8 cellular contexts compared by ENCODE assay signal in genomic region chr20:33561981-33562601, GRCh38.
A peak's percentile ranks its signal among the peaks of the same experiment; 100 is the strongest.
DNase-seq lines count a peak whose midpoint lies in the region; ATAC-seq and TF ChIP-seq lines count a peak whose summit lies in the region.

No MANE protein-coding gene starts in this region.

- H3K9me3 ChIP-seq in A673 (ENCODE audit: low read depth, low read length, poor library complexity, severe bottlenecking) (no peaks in the 10 kb centered on the region), esophagus squamous epithelium (no peaks in the 10 kb centered on the region)

- peaks cover 15% of the 10 kb centered on the region for H3K4me1 ChIP-seq in A673 (ENCODE audit: insufficient read depth, low read length, poor library complexity, severe bottlenecking)
- H3K4me1 ChIP-seq in esophagus squamous epithelium, result peaks cover 9 to 58% (median 13%) of the 10 kb centered on the region in 3 donors

- H3K36me3 Mint-ChIP-seq in nephron progenitor cell (ENCODE audit: low read depth), result peaks cover 25% of the 10 kb centered on the region

- intact Hi-C loops in A673 (cut with micrococcal nuclease; ENCODE audit: unreplicated experiment), result no loop called here
- intact Hi-C loops in esophagus squamous epithelium (cut with DNase I), result no loop called here

- ATAC-seq in HG03432 (IDR thresholded peaks at IDR 0.05; ENCODE audit: unreplicated experiment) (no peak), HG03378 (IDR thresholded peaks at IDR 0.05; ENCODE audit: unreplicated experiment) (no peak), GM21381 (IDR thresholded peaks at IDR 0.05; ENCODE audit: unreplicated experiment) (no peak)

- H3K4me1 Mint-ChIP-seq in nephron progenitor cell, result peaks cover 16% of the 10 kb centered on the region

- POLR2A ChIA-PET in A673 (lab: Charles Lee; ENCODE audit: low non-redundant PET), result interaction anchor here (0.5 kb wide), 1 partner anchor 551 kb away, joined by 3 read pairs; no protein-coding TSS in a partner anchor
- POLR2A ChIA-PET in RWPE1 (lab: Yijun Ruan, JAX; ENCODE audit: low non-redundant PET), result interaction anchor here (0.6 kb wide), 1 partner anchor 75 kb away, joined by 7 read pairs; no protein-coding TSS in a partner anchor

- H3K27ac Mint-ChIP-seq in nephron progenitor cell, result peak overlapping the region; percentile 52

- H3K27ac ChIP-seq in A673 (ENCODE audit: low read depth, low read length, poor library complexity, severe bottlenecking) (peak overlapping the region; percentile 6), RWPE1 (peak overlapping the region; percentile 66), esophagus squamous epithelium (peak overlapping the region; percentile 7 to 77 (median 54))

- H3K27me3 ChIP-seq in A673 (replicated peaks; ENCODE audit: insufficient read depth, low read depth, low read length, poor library complexity), result no peaks in the 10 kb centered on the region
- H3K27me3 ChIP-seq in esophagus squamous epithelium, result no peaks in the 10 kb centered on the region

- peaks cover 6% of the 10 kb centered on the region for H3K9me3 Mint-ChIP-seq in nephron progenitor cell

- H3K4me3 ChIP-seq in A673 (ENCODE audit: low read depth, low read length, poor library complexity, severe bottlenecking), result no peak overlapping the region
- peak overlapping the region; percentile 44 for H3K4me3 ChIP-seq in LNCaP clone FGC (ENCODE audit: low read depth, low read length)
- H3K4me3 ChIP-seq in esophagus squamous epithelium, result peak overlapping the region in 3 of 4 donors; percentile 7 to 19 (median 15)

- TF ChIP-seq CTCF in A673 (conservative IDR thresholded peaks at IDR 0.05; ENCODE audit: low read depth, low read length), result no peak
- TF ChIP-seq CTCF in LNCaP clone FGC (IDR thresholded peaks at IDR 0.05; ENCODE audit: control insufficient read depth, extremely low read depth, insufficient read depth), result no peak
- no peak for TF ChIP-seq CTCF in RWPE1 (conservative IDR thresholded peaks at IDR 0.05; ENCODE audit: low read depth)
- TF ChIP-seq CTCF in esophagus squamous epithelium (IDR thresholded peaks at IDR 0.05), result no peak
- TF ChIP-seq CTCF in nephron progenitor cell (IDR thresholded peaks at IDR 0.05), result no peak

- CTCF ChIA-PET in A673 (lab: Charles Lee) (no interaction called here), RWPE1 (lab: Yijun Ruan, JAX) (interaction anchor here (0.6 to 1.3 kb wide), 3 partner anchors 14 to 91 kb away, joined by 3 read pairs; no protein-coding TSS in a partner anchor)

- TF ChIP-seq POLR2A in esophagus squamous epithelium (IDR thresholded peaks at IDR 0.05), result no peak

- WGBS in esophagus squamous epithelium, 2 donors, result 19 to 28% methylated on average over 4 of the region's 4 CpGs

- H3K4me3 Mint-ChIP-seq in nephron progenitor cell, result peak overlapping the region; percentile 9

- peaks cover 2% of the 10 kb centered on the region for H3K27me3 Mint-ChIP-seq in nephron progenitor cell (ENCODE audit: low read depth, poor library complexity)

- H3K36me3 ChIP-seq in A673 (ENCODE audit: insufficient read depth, low read length, poor library complexity, severe bottlenecking), result no peaks in the 10 kb centered on the region
- peaks cover 0 to 11% (median 0%) of the 10 kb centered on the region in 3 donors for H3K36me3 ChIP-seq in esophagus squamous epithelium

- DNase-seq in A673 (ENCODE audit: low spot score) (peak; percentile 75), LNCaP clone FGC (ENCODE audit: low read depth) (peak; percentile 99), RWPE1 (ENCODE audit: low spot score) (peak; percentile 85), esophagus squamous epithelium (lab: John Stamatoyannopoulos, UW) (no peak), nephron progenitor cell (no peak)

- no TSS peak for BruUV-seq in A673 (replicated peaks; lab: Mats Ljungman, UMichigan)

Comparison
In these comparisons a context has a peak if more than half of its experiments do, and no peak if none do; other contexts are left out.
1. DNase-seq: peak in A673 (single experiment), LNCaP clone FGC (single experiment) and RWPE1 (single experiment); none in esophagus squamous epithelium (single experiment) and nephron progenitor cell (single experiment).
2. H3K27ac ChIP-seq: peak in every context shown above with its lines; median percentile 66 in RWPE1; 54 in esophagus squamous epithelium; 6 in A673.